Comparison of ENCODE assay signal across 24 cellular contexts in genomic region chr3:186058225-186058624, GRCh38.
"Had no signal": no experiment of that assay in that cellular context is flagged by ENCODE, and none has a peak within 500 bp of the region (broad histone marks: within the 10 kb centered on the region; RNA-seq: fewer than 3 reads in every experiment).

No MANE protein-coding gene starts in this region.

- H3K4me2 ChIP-seq: neural progenitor cell had no signal

- H3K9ac ChIP-seq: neural progenitor cell had no signal

- H3K27ac ChIP-seq: brain microvascular endothelial cell, colonic mucosa, heart right ventricle, lower lobe of right lung, neural progenitor cell, vagina, WERI-Rb-1 had no signal

- H3K27me3 ChIP-seq: brain microvascular endothelial cell, colonic mucosa, heart right ventricle, neural progenitor cell, vagina had no signal

- H3K4me3 ChIP-seq: colonic mucosa, heart right ventricle, lower lobe of right lung, neural progenitor cell, vagina had no signal

- H3K4me1 Mint-ChIP-seq: stimulated activated memory B cell treated with anti-CD40 and anti-IgM and Interleukin-4, amounts not matched to agents 10 μg/mL and 1 μg/mL and 100 μg/mL, for 72 hours had no signal

- H3K9me3 Mint-ChIP-seq: activated CD4-positive, alpha-beta T cell treated with anti-CD3 and anti-CD28 coated beads, Interleukin-2, amount 10 ng/mL, durations not matched to agents 7 days and 5 days; activated CD8-positive, alpha-beta T cell treated with anti-CD3 and anti-CD28 coated beads for 36 hours; activated T-helper 1 cell treated with anti-CD3 and anti-CD28 coated beads, Interleukin-12 subunit alpha, Interleukin-12 subunit beta, Interleukin-2, Interleukin-4 antibody, amounts not matched to agents 30 ng/mL and 10 ng/mL and 1 ng/mL, durations not matched to agents 14 hours and 24 hours and 36 hours; central memory CD8-positive, alpha-beta T cell; naive thymus-derived CD8-positive, alpha-beta T cell; neural progenitor cell; stimulated activated memory B cell treated with anti-CD40 and anti-IgM and Interleukin-4, amounts not matched to agents 10 μg/mL and 1 μg/mL and 100 μg/mL, for 72 hours; type B pancreatic cell had no signal

- H3K27me3 Mint-ChIP-seq: stimulated activated memory B cell treated with anti-CD40 and anti-IgM and Interleukin-4, amounts not matched to agents 10 μg/mL and 1 μg/mL and 100 μg/mL, for 72 hours; type B pancreatic cell had no signal

- H3K27ac Mint-ChIP-seq: activated CD4-positive, alpha-beta T cell treated with anti-CD3 and anti-CD28 coated beads, Interleukin-2, amount 10 ng/mL, durations not matched to agents 7 days and 5 days; activated CD8-positive, alpha-beta memory T cell treated with anti-CD3 and anti-CD28 coated beads, Interleukin-2, amount 10 ng/mL, durations not matched to agents 7 days and 5 days; activated CD8-positive, alpha-beta T cell treated with anti-CD3 and anti-CD28 coated beads for 36 hours; activated T-helper 1 cell treated with anti-CD3 and anti-CD28 coated beads, Interleukin-12 subunit alpha, Interleukin-12 subunit beta, Interleukin-2, Interleukin-4 antibody, amounts not matched to agents 30 ng/mL and 10 ng/mL and 1 ng/mL, durations not matched to agents 14 hours and 24 hours and 36 hours; naive thymus-derived CD8-positive, alpha-beta T cell; neural progenitor cell; stimulated activated memory B cell treated with anti-CD40 and anti-IgM and Interleukin-4, amounts not matched to agents 10 μg/mL and 1 μg/mL and 100 μg/mL, for 72 hours; type B pancreatic cell had no signal

- ATAC-seq: activated CD8-positive, alpha-beta memory T cell treated with anti-CD3 and anti-CD28 coated beads, Interleukin-2, amount 10 ng/mL, durations not matched to agents 7 days and 5 days; activated CD8-positive, alpha-beta T cell treated with anti-CD3 and anti-CD28 coated beads for 36 hours; heart right ventricle; lower lobe of right lung; naive thymus-derived CD8-positive, alpha-beta T cell; sciatic nerve; stimulated activated memory B cell treated with anti-CD40 and anti-IgM and Interleukin-4, amounts not matched to agents 10 μg/mL and 1 μg/mL and 100 μg/mL, for 72 hours had no signal

- H3K4me3 Mint-ChIP-seq: activated CD4-positive, alpha-beta T cell treated with anti-CD3 and anti-CD28 coated beads, Interleukin-2, amount 10 ng/mL, durations not matched to agents 7 days and 5 days; activated CD8-positive, alpha-beta memory T cell treated with anti-CD3 and anti-CD28 coated beads, Interleukin-2, amount 10 ng/mL, durations not matched to agents 7 days and 5 days; activated CD8-positive, alpha-beta T cell treated with anti-CD3 and anti-CD28 coated beads for 36 hours; activated T-helper 1 cell treated with anti-CD3 and anti-CD28 coated beads, Interleukin-12 subunit alpha, Interleukin-12 subunit beta, Interleukin-2, Interleukin-4 antibody, amounts not matched to agents 30 ng/mL and 10 ng/mL and 1 ng/mL, durations not matched to agents 14 hours and 24 hours and 36 hours; central memory CD8-positive, alpha-beta T cell; naive thymus-derived CD8-positive, alpha-beta T cell; neural progenitor cell; stimulated activated memory B cell treated with anti-CD40 and anti-IgM and Interleukin-4, amounts not matched to agents 10 μg/mL and 1 μg/mL and 100 μg/mL, for 72 hours; type B pancreatic cell had no signal

- H3K9me3 ChIP-seq: colonic mucosa, heart right ventricle, lower lobe of right lung, vagina had no signal

- H3K36me3 Mint-ChIP-seq: activated CD8-positive, alpha-beta memory T cell treated with anti-CD3 and anti-CD28 coated beads, Interleukin-2, amount 10 ng/mL, durations not matched to agents 7 days and 5 days; naive thymus-derived CD8-positive, alpha-beta T cell; stimulated activated memory B cell treated with anti-CD40 and anti-IgM and Interleukin-4, amounts not matched to agents 10 μg/mL and 1 μg/mL and 100 μg/mL, for 72 hours had no signal

- DNase-seq: activated CD4-positive, alpha-beta T cell treated with anti-CD3 and anti-CD28 coated beads, Interleukin-2, amount 10 ng/mL, durations not matched to agents 7 days and 5 days; activated CD4-positive, CD25-positive, alpha-beta regulatory T cell treated with anti-CD3 and anti-CD28 coated beads, Interleukin-2, amount 50 U/mL, for 72 hours; activated CD8-positive, alpha-beta memory T cell treated with anti-CD3 and anti-CD28 coated beads, Interleukin-2, amount 10 ng/mL, durations not matched to agents 7 days and 5 days; activated CD8-positive, alpha-beta T cell treated with anti-CD3 and anti-CD28 coated beads for 36 hours; activated gamma-delta T cell; activated naive CD4-positive, alpha-beta T cell treated with anti-CD3 and anti-CD28 coated beads, Interleukin-2, amount 50 U/mL, for 16 hours; aorta; colonic mucosa; heart right ventricle; kidney; lower lobe of right lung; naive thymus-derived CD8-positive, alpha-beta T cell; posterior cingulate gyrus; small intestine; stimulated activated CD4-positive, alpha-beta T cell treated with anti-CD3 and anti-CD28 coated beads, Interleukin-2, amount 100 ng/mL, for 24 hours; WERI-Rb-1 had no signal

- H3K36me3 ChIP-seq: colonic mucosa, WERI-Rb-1 had no signal

- H2AFZ ChIP-seq: neural progenitor cell had no signal

- H3K4me1 ChIP-seq: colonic mucosa, heart right ventricle, lower lobe of right lung, vagina had no signal
